8 cellular contexts compared by ENCODE assay signal in genomic region chr21:35204850-35205564, GRCh38.
DNase-seq lines count a peak whose midpoint lies in the region; ATAC-seq and TF ChIP-seq lines count a peak whose summit lies in the region.

No MANE protein-coding gene starts in this region.

- peaks cover 46% of the 10 kb centered on the region for H3K4me1 Mint-ChIP-seq in activated naive CD8-positive, alpha-beta T cell treated with anti-CD3 and anti-CD28 coated beads, Interleukin-2, amount 50 U/mL, for 24 hours

- H4K20me1 ChIP-seq in smooth muscle cell (ENCODE audit: low read depth) = no peaks in the 10 kb centered on the region

- peak overlapping the region; percentile 86 for H3K27ac Mint-ChIP-seq in activated naive CD8-positive, alpha-beta T cell treated with anti-CD3 and anti-CD28 coated beads, Interleukin-2, amount 50 U/mL, for 24 hours

- peaks cover 3% of the 10 kb centered on the region for H3K9me3 Mint-ChIP-seq in activated naive CD8-positive, alpha-beta T cell treated with anti-CD3 and anti-CD28 coated beads, Interleukin-2, amount 50 U/mL, for 24 hours

- peak overlapping the region; percentile 94 for H3K27ac ChIP-seq in smooth muscle cell (ENCODE audit: low read depth)

- H3K9ac ChIP-seq in smooth muscle cell (ENCODE audit: low read depth) = no peak overlapping the region

- H3K36me3 ChIP-seq in smooth muscle cell (ENCODE audit: low read depth) = no peaks in the 10 kb centered on the region

- H3K4me3 ChIP-seq in smooth muscle cell = no peak overlapping the region

- H3K27me3 Mint-ChIP-seq in activated naive CD8-positive, alpha-beta T cell treated with anti-CD3 and anti-CD28 coated beads, Interleukin-2, amount 50 U/mL, for 24 hours = peaks cover 3% of the 10 kb centered on the region

- peak overlapping the region; percentile 45 for H3K4me2 ChIP-seq in smooth muscle cell

- H3F3A ChIP-seq in smooth muscle cell (ENCODE audit: low read depth) = peaks cover 18% of the 10 kb centered on the region

- 45% methylated on average over 20 of the region's 20 CpGs for WGBS in smooth muscle cell (ENCODE audit: low lambda C conversion rate)

- H3K4me1 ChIP-seq in smooth muscle cell (ENCODE audit: low read depth) = peaks cover 18% of the 10 kb centered on the region

- ATAC-seq in activated naive CD8-positive, alpha-beta T cell treated with anti-CD3 and anti-CD28 coated beads, Interleukin-2, amount 50 U/mL, for 24 hours = peak; percentile 27
- no peak for ATAC-seq in HG02588 (IDR thresholded peaks at IDR 0.05; ENCODE audit: unreplicated experiment)
- ATAC-seq in HG03439 (IDR thresholded peaks at IDR 0.05; ENCODE audit: unreplicated experiment) = no peak

- TF ChIP-seq CTCF in smooth muscle cell (IDR thresholded peaks at IDR 0.05; ENCODE audit: borderline replicate concordance, insufficient read depth, poor library complexity, severe bottlenecking) = no peak

- no peaks in the 10 kb centered on the region for H3K79me2 ChIP-seq in smooth muscle cell (ENCODE audit: low read depth)

- H3K36me3 Mint-ChIP-seq in activated naive CD8-positive, alpha-beta T cell treated with anti-CD3 and anti-CD28 coated beads, Interleukin-2, amount 50 U/mL, for 24 hours (ENCODE audit: low read depth) = no peaks in the 10 kb centered on the region

- peak overlapping the region; percentile 50 for H2AFZ ChIP-seq in smooth muscle cell (ENCODE audit: low read depth)

- DNase-seq in CMK (ENCODE audit: low read depth) = peak; percentile 77
- peak; percentile 63 for DNase-seq in NCI-H146 treated with DMSO at 0.1 percent for 48 hours (lab: John Stamatoyannopoulos, UW; ENCODE audit: unreplicated experiment)
- peak; percentile 26 for DNase-seq in activated naive CD8-positive, alpha-beta T cell treated with anti-CD3 and anti-CD28 coated beads, Interleukin-2, amount 50 U/mL, for 24 hours
- DNase-seq in hypothalamus (lab: John Stamatoyannopoulos, UW) = peak in 39 of 51 donors; percentile 3 to 64 (median 29)
- DNase-seq in smooth muscle cell (lab: John Stamatoyannopoulos, UW; ENCODE audit: unreplicated experiment) = no peak
- DNase-seq in effector CD4-positive, alpha-beta T cell = no peak

- H3K27me3 ChIP-seq in smooth muscle cell (ENCODE audit: low read depth) = no peaks in the 10 kb centered on the region

- H3K9me3 ChIP-seq in smooth muscle cell (replicated peaks; ENCODE audit: low read depth) = no peaks in the 10 kb centered on the region

- H3K4me3 Mint-ChIP-seq in activated naive CD8-positive, alpha-beta T cell treated with anti-CD3 and anti-CD28 coated beads, Interleukin-2, amount 50 U/mL, for 24 hours = peak overlapping the region; percentile 66

Comparison
In these comparisons a context has a peak if more than half of its experiments do, and no peak if none do; other contexts are left out.
1. DNase-seq: peak in CMK (single experiment), NCI-H146 treated with DMSO at 0.1 percent for 48 hours (single experiment), activated naive CD8-positive, alpha-beta T cell treated with anti-CD3 and anti-CD28 coated beads, Interleukin-2, amount 50 U/mL, for 24 hours (single experiment) and hypothalamus (39 of 51); none in smooth muscle cell (single experiment) and effector CD4-positive, alpha-beta T cell (single experiment).